Comparison of ENCODE assay signal across 8 cellular contexts in the genomic region with DNA sequence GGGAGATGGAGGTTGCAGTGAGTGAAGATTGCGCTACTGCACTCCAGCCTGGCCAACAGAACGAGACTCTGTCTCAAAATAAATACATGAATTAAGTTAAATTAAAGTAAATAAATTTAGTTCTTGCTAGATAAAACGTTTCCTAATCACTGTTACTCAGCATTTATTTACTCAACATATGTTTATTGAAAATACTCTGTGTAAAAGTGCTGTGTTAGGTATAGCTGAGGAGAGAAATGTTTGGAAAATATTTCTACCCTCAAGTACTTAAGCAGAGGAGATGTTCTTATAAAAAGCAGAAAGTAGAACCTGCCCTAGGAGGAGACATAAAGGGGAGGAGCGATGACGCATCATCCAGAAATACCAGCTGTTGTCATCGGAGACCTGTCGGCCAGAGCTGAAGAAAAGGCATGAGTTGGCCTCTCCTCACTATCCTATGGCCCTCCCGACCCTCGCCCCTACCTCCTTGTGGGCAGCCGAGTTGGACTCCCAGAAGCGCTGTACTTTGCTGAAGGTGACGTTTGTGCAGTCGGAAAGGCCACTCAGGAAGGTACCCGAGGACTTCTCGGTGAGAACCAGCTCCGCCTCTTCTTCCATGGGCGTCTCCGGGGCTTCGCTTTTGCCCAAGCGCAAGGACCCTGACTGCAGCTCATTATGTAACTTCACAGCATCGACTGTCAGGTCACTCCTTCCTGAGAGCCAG. TPM values are rescaled to one million over a fixed set of nuclear protein-coding genes. Genes with fewer than 3 reads are reported as not detected.
DNase-seq lines count a peak whose midpoint lies in the region; ATAC-seq and TF ChIP-seq lines count a peak whose summit lies in the region.

No MANE protein-coding gene starts in this region.

- H3K9me3 ChIP-seq in CD4-positive, alpha-beta memory T cell (ENCODE audit: control insufficient read depth in 1 of 2, low read length in 2 of 2): no peaks in the 10 kb centered on the region
- no peaks in the 10 kb centered on the region for H3K9me3 ChIP-seq in PC-9 (ENCODE audit: insufficient read depth, low read depth)
- H3K9me3 ChIP-seq in adrenal gland (replicated peaks in 1 of 3): no peaks in the 10 kb centered on the region
- H3K9me3 ChIP-seq in iPS-15b (ENCODE audit: control insufficient read depth, insufficient read depth, low read length): no peaks in the 10 kb centered on the region

- no peaks in the 10 kb centered on the region for H3K9me3 Mint-ChIP-seq in CD4-positive, alpha-beta memory T cell

- peak overlapping the region; percentile 88 for H3K27ac ChIP-seq in CD4-positive, alpha-beta memory T cell (ENCODE audit: low read depth, low read length)
- peak overlapping the region; percentile 61 for H3K27ac ChIP-seq in PC-9
- H3K27ac ChIP-seq in adrenal gland: peak overlapping the region; percentile 71 to 98 (median 89)

- peak in 1 of 2 donors; percentile 72 for TF ChIP-seq POLR2A in adrenal gland (IDR thresholded peaks at IDR 0.05)

- peaks cover 12% of the 10 kb centered on the region for H3K79me2 ChIP-seq in PC-9 (ENCODE audit: low read depth)

- H3K36me3 Mint-ChIP-seq in CD4-positive, alpha-beta memory T cell: peaks cover 6 to 18% of the 10 kb centered on the region in 2 donors

- no peaks in the 10 kb centered on the region for H3K9me2 ChIP-seq in PC-9 (ENCODE audit: insufficient read depth)

- POLR2A ChIA-PET in CD4-positive, alpha-beta memory T cell (lab: Charles Lee; ENCODE audit: partially characterized antibody): interaction anchor here (0.6 to 2.2 kb wide), 4 partner anchors 24 to 180 kb away, joined by 3 to 28 read pairs (median 18); partner anchors contain the start of genes FRAT1 and FRAT2
- POLR2A ChIA-PET in HEK293T (lab: Yijun Ruan, JAX) (interaction anchor here (0.7 to 2.2 kb wide), 10 partner anchors 11 to 337 kb away, joined by 3 to 17 read pairs (median 4); partner anchors contain the start of genes FRAT2 and ZFYVE27), PC-9 (lab: Charles Lee; ENCODE audit: unreplicated experiment) (interaction anchor here (0.6 kb wide), 2 partner anchors 15 to 82 kb away, joined by 12 to 24 read pairs; no protein-coding TSS in a partner anchor)

- no TSS peak for BruUV-seq in PC-9 (replicated peaks; lab: Mats Ljungman, UMichigan)

- H3K4me2 ChIP-seq in PC-9: peak overlapping the region; percentile 93

- H3K27ac Mint-ChIP-seq in CD4-positive, alpha-beta memory T cell: peak overlapping the region; percentile 94 to 99 (median 99)

- intact Hi-C loops in CD4-positive, alpha-beta memory T cell (cut with micrococcal nuclease): loop anchor here (2.0 kb wide), 2 partner anchors 81 to 241 kb away; partner anchors contain the start of genes FRAT1 and PI4K2A
- intact Hi-C loops in PC-9 (cut with micrococcal nuclease; ENCODE audit: unreplicated experiment): loop anchor here (2.0 to 10.0 kb wide), 3 partner anchors 27 to 315 kb away; partner anchors contain the start of genes MARVELD1 and PGAM1
- intact Hi-C loops in adrenal gland (cut with DNase I): no loop called here

- peaks cover 9% of the 10 kb centered on the region; the same call in 1 of the 2 replicates for H3F3A ChIP-seq in PC-9 (ENCODE audit: insufficient read depth, low read depth)

- H2AFZ ChIP-seq in PC-9: peak overlapping the region; percentile 70

- peak overlapping the region; percentile 95 to 99 (median 96) for H3K4me3 Mint-ChIP-seq in CD4-positive, alpha-beta memory T cell

- CTCF ChIA-PET in CD4-positive, alpha-beta memory T cell (lab: Charles Lee; ENCODE audit: partially characterized antibody): interaction anchor here (0.8 to 2.5 kb wide), 6 partner anchors 9 to 121 kb away, joined by 3 to 17 read pairs (median 6); partner anchors contain the start of gene FRAT1
- CTCF ChIA-PET in HEK293T (lab: Yijun Ruan, JAX): interaction anchor here (0.6 to 1.6 kb wide), 4 partner anchors 34 to 375 kb away, joined by 3 to 5 read pairs (median 4); partner anchors contain the start of gene ARHGAP19
- CTCF ChIA-PET in PC-9 (lab: Charles Lee): interaction anchor here (0.8 kb wide), 1 partner anchor 9 kb away, joined by 3 read pairs; no protein-coding TSS in a partner anchor

- H3K36me3 ChIP-seq in CD4-positive, alpha-beta memory T cell (ENCODE audit: insufficient read depth, low read length): no peaks in the 10 kb centered on the region
- peaks cover 3% of the 10 kb centered on the region; the same call in 1 of the 2 replicates for H3K36me3 ChIP-seq in PC-9 (ENCODE audit: low read depth)
- peaks cover 0 to 22% of the 10 kb centered on the region in 2 donors for H3K36me3 ChIP-seq in adrenal gland (replicated peaks in 1 of 2)
- peaks cover 5% of the 10 kb centered on the region for H3K36me3 ChIP-seq in iPS-15b (ENCODE audit: control insufficient read depth, insufficient read depth, low read length)

- TF ChIP-seq CTCF in PC-9 (conservative IDR thresholded peaks at IDR 0.05) (no peak), adrenal gland (IDR thresholded peaks at IDR 0.05) (no peak)

- no peak for ATAC-seq in HG02571 (IDR thresholded peaks at IDR 0.05; ENCODE audit: unreplicated experiment)

- H3K4me1 Mint-ChIP-seq in CD4-positive, alpha-beta memory T cell: peaks cover 11 to 23% (median 15%) of the 10 kb centered on the region in 4 donors

- peak; percentile 42 to 83 (median 51) for DNase-seq in CD4-positive, alpha-beta memory T cell
- DNase-seq in HEK293T (ENCODE audit: extremely low spot score) (peak; percentile 73), PC-9 (peak; percentile 56 to 66), adrenal gland (peak; percentile 77 to 86 (median 80)), skeletal muscle cell (ENCODE audit: low read depth) (no peak), NCI-H187 treated with DMSO at 0.1 percent for 48 hours (lab: John Stamatoyannopoulos, UW) (no peak)

- no peak overlapping the region for H3K9ac ChIP-seq in iPS-15b (ENCODE audit: low read depth, low read length)

- H3K27me3 Mint-ChIP-seq in CD4-positive, alpha-beta memory T cell: no peaks in the 10 kb centered on the region

- WGBS in adrenal gland, 4 donors: 20 to 32% (median 30%) methylated on average over 18 to 21 of the region's 21 CpGs

- no peaks in the 10 kb centered on the region for H3K27me3 ChIP-seq in CD4-positive, alpha-beta memory T cell (ENCODE audit: insufficient read depth, low read length)
- H3K27me3 ChIP-seq in PC-9 (ENCODE audit: insufficient read depth, low read depth) (no peaks in the 10 kb centered on the region), adrenal gland (no peaks in the 10 kb centered on the region), iPS-15b (ENCODE audit: control insufficient read depth, insufficient read depth, low read length) (no peaks in the 10 kb centered on the region)

- no peaks in the 10 kb centered on the region for H4K20me1 ChIP-seq in PC-9 (ENCODE audit: insufficient read depth)

- peaks cover 15% of the 10 kb centered on the region for H3K4me1 ChIP-seq in CD4-positive, alpha-beta memory T cell (ENCODE audit: insufficient read depth, low read length)
- H3K4me1 ChIP-seq in PC-9 (replicated peaks; ENCODE audit: insufficient read depth) (no peaks in the 10 kb centered on the region), adrenal gland (replicated peaks in 1 of 2) (peaks cover 9 to 14% of the 10 kb centered on the region in 2 donors), iPS-15b (ENCODE audit: control insufficient read depth, insufficient read depth, low read length) (peaks cover 2% of the 10 kb centered on the region)

- peak overlapping the region; percentile 71 for H3K4me3 ChIP-seq in CD4-positive, alpha-beta memory T cell (ENCODE audit: low read length in 2 of 2)
- H3K4me3 ChIP-seq in PC-9 (peak overlapping the region; percentile 97), adrenal gland (peak overlapping the region in 3 of 4 donors; percentile 20 to 86 (median 65)), iPS-15b (ENCODE audit: low read depth, low read length) (peak overlapping the region; percentile 61), skeletal muscle cell (ENCODE audit: low read depth, low read length) (peak overlapping the region; percentile 95)

TF ChIP-seq in HEK293T, 16 proteins besides CTCF, POLR2A, EP300 and RAD21:
- no peak for TF ChIP-seq CTBP1 (IDR thresholded peaks at IDR 0.05; ENCODE audit: borderline replicate concordance)
- TF ChIP-seq FOXA1 (IDR thresholded peaks at IDR 0.05): no peak
- TF ChIP-seq PKNOX1 (IDR thresholded peaks at IDR 0.05): no peak; the same call in 1 of the 2 replicates
- no peak for TF ChIP-seq SP1 (IDR thresholded peaks at IDR 0.05)
- TF ChIP-seq NFRKB (IDR thresholded peaks at IDR 0.05): no peak
- TF ChIP-seq L3MBTL2 (conservative IDR thresholded peaks at IDR 0.05): no peak
- no peak for TF ChIP-seq TARDBP (IDR thresholded peaks at IDR 0.05)
- no peak for TF ChIP-seq BHLHE40 (IDR thresholded peaks at IDR 0.05; ENCODE audit: borderline replicate concordance)

RNA-seq across cellular contexts. Expression of gene RRP12, which starts 1.1 kb away (rescaled TPM):
- total RNA-seq in CD4-positive, alpha-beta memory T cell: 10 to 100 TPM; 18.2 to 20.0 TPM
- 1 to 10 TPM; 6.3 to 7.7 TPM for polyA plus RNA-seq in CD4-positive, alpha-beta memory T cell
- total RNA-seq in PC-9 (2021) (22.6 and 34.3 TPM in 2 replicates), adrenal gland (10 to 100 TPM; 13.3 to 56.9 (median 27.6) TPM)
- 10 to 100 TPM; 27.2 to 42.9 (median 35.6) TPM for polyA plus RNA-seq in adrenal gland

RNA-seq across cellular contexts. Expression of gene PGAM1, which starts 26.0 kb away (rescaled TPM):
- 100 to 1,000 TPM in 1 of 2 experiments, 10 to 100 TPM in 1; 95.7 to 102 TPM for total RNA-seq in CD4-positive, alpha-beta memory T cell
- polyA plus RNA-seq in CD4-positive, alpha-beta memory T cell: 100 to 1,000 TPM; 300 to 371 TPM
- total RNA-seq in PC-9 (2021): 177 and 243 TPM in 2 replicates
- 100 to 1,000 TPM; 307 to 578 (median 398) TPM for total RNA-seq in adrenal gland
- polyA plus RNA-seq in adrenal gland: 100 to 1,000 TPM in 1 of 3 donors, 10 to 100 TPM in 2; 55.4 to 627 (median 84.4) TPM

RNA-seq across cellular contexts. Expression of gene EXOSC1, which starts 45.8 kb away (rescaled TPM):
- total RNA-seq in CD4-positive, alpha-beta memory T cell: 10 to 100 TPM; 60.6 to 62.7 TPM
- 10 to 100 TPM; 93.3 to 93.7 TPM for polyA plus RNA-seq in CD4-positive, alpha-beta memory T cell
- total RNA-seq in PC-9 (2021) (25.4 and 27.0 TPM in 2 replicates), adrenal gland (10 to 100 TPM; 22.3 to 95.8 (median 32.6) TPM)
- polyA plus RNA-seq in adrenal gland: 10 to 100 TPM; 38.3 to 46.7 (median 38.5) TPM

RNA-seq across cellular contexts. Expression of gene ZDHHC16, which starts 46.0 kb away (rescaled TPM):
- total RNA-seq in CD4-positive, alpha-beta memory T cell: 10 to 100 TPM; 29.6 to 29.7 TPM
- 10 to 100 TPM; 33.9 to 52.1 TPM for polyA plus RNA-seq in CD4-positive, alpha-beta memory T cell
- total RNA-seq in PC-9 (2021) (29.1 and 29.6 TPM in 2 replicates), adrenal gland (10 to 100 TPM; 18.8 to 42.0 (median 24.3) TPM)
- polyA plus RNA-seq in adrenal gland: 10 to 100 TPM; 30.9 to 41.1 (median 38.4) TPM

Comparison
In these comparisons a context has a peak if more than half of its experiments do, and no peak if none do; other contexts are left out.
1. DNase-seq: peak in CD4-positive, alpha-beta memory T cell (5 of 5), HEK293T (single experiment), PC-9 (2 of 2) and adrenal gland (7 of 7); none in skeletal muscle cell (single experiment) and NCI-H187 treated with DMSO at 0.1 percent for 48 hours (single experiment).
2. intact Hi-C loops: an anchor here in CD4-positive, alpha-beta memory T cell (2.0 kb wide) and PC-9 (2.0 to 10.0 kb wide); none called in adrenal gland.
3. Peak in every context shown above with its lines, with median percentiles within 50 percentile points of each other: H3K27ac ChIP-seq and H3K4me3 ChIP-seq.